26 cellular contexts compared by ENCODE assay signal in the genomic region with DNA sequence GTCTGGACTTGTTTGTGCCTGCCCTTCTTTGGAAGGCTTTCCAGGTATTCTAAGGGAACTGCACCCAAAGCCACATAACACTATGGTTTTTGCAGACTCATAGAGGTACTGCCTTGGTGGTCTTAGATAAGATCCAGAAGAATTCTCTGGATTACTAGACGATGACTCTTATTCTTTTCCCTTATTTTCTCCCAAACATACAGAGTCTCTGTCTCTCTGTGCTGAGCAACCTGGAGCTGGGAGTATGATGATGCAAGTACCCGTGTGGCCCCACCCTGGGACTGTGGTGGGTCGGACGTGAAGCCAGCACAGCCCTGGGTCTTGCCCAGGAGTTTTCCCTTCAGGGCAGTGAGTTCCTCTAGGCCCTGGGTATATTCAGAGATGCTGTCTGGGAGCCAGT.
A peak's percentile ranks its signal among the peaks of the same experiment; 100 is the strongest.
DNase-seq lines count a peak whose midpoint lies in the region; ATAC-seq, FAIRE-seq and TF ChIP-seq lines count a peak whose summit lies in the region.
"Had no signal": no experiment of that assay in that cellular context is flagged by ENCODE, and none has a peak within 500 bp of the region (broad histone marks: within the 10 kb centered on the region; RNA-seq: fewer than 3 reads in every experiment).

No MANE protein-coding gene starts in this region.

- no peaks in the 10 kb centered on the region for H3K4me1 Mint-ChIP-seq in mesothelial cell of epicardium
- H3K4me1 Mint-ChIP-seq: CD14-positive monocyte; CD8-positive, alpha-beta memory T cell had no signal

- DNase-seq in HT1080 (ENCODE audit: low read depth) (peak; percentile 2), RWPE2 (ENCODE audit: low spot score) (peak; percentile 55), bronchial epithelial cell (ENCODE audit: low read depth) (peak; percentile 5), islet precursor cell (peak; percentile 79), SKM-1 (lab: John Stamatoyannopoulos, UW; ENCODE audit: unreplicated experiment) (no peak), iPS-NIHi7 (ENCODE audit: extremely low spot score) (no peak), mesothelial cell of epicardium (ENCODE audit: low spot score in 2 of 2, unreplicated experiment in 2 of 2) (no peak)
- DNase-seq: 8988T; ACHN; AML-193; BE2C; CD4-positive, alpha-beta T cell; CD8-positive, alpha-beta memory T cell; DMS53; DMS79 treated with DMSO at 0.1 percent for 48 hours; GF-D8; GOT3; HFFc6 had no signal

- H3K27me3 ChIP-seq in RWPE2 (ENCODE audit: insufficient read depth, poor library complexity, severe bottlenecking) (no peaks in the 10 kb centered on the region), bronchial epithelial cell (ENCODE audit: control insufficient read depth, insufficient read depth, low read length) (no peaks in the 10 kb centered on the region)
- H3K27me3 ChIP-seq: BE2C; BLaER1 treated with 17β-estradiol and CSF1 and Interleukin-3, amounts not matched to agents 10 nM and 100 nM had no signal

- H3K4me3 Mint-ChIP-seq in mesothelial cell of epicardium = no peak overlapping the region
- H3K4me3 Mint-ChIP-seq: CD14-positive monocyte; CD4-positive, alpha-beta T cell; CD8-positive, alpha-beta memory T cell; HFFc6 had no signal

- H3K27ac ChIP-seq in RWPE2 (ENCODE audit: poor library complexity, severe bottlenecking) = peak overlapping the region; percentile 59
- H3K27ac ChIP-seq: A549; BLaER1 treated with 17β-estradiol and CSF1 and Interleukin-3, amounts not matched to agents 10 nM and 100 nM had no signal

- H3K9me3 Mint-ChIP-seq in mesothelial cell of epicardium = peaks cover 28% of the 10 kb centered on the region

- H3K36me3 ChIP-seq in RWPE2 (ENCODE audit: low read depth) (no peaks in the 10 kb centered on the region), bronchial epithelial cell (ENCODE audit: control insufficient read depth, insufficient read depth, low read length) (no peaks in the 10 kb centered on the region)
- H3K36me3 ChIP-seq: BE2C; BLaER1 treated with 17β-estradiol and CSF1 and Interleukin-3, amounts not matched to agents 10 nM and 100 nM; HAP-1 had no signal

- H3K27ac Mint-ChIP-seq in mesothelial cell of epicardium = no peak overlapping the region
- H3K27ac Mint-ChIP-seq: CD14-positive monocyte; CD4-positive, alpha-beta T cell; CD8-positive, alpha-beta memory T cell; HFFc6 had no signal

- H3K27me3 Mint-ChIP-seq in mesothelial cell of epicardium (ENCODE audit: low read depth) = no peaks in the 10 kb centered on the region
- H3K27me3 Mint-ChIP-seq: CD4-positive, alpha-beta T cell; CD8-positive, alpha-beta memory T cell had no signal

- no peak for FAIRE-seq in bronchial epithelial cell (lab: Jason Lieb, UNC)
- FAIRE-seq: A549, GM12891, GM18507, H54 had no signal

- H3K4me3 ChIP-seq in RWPE2 (ENCODE audit: severe bottlenecking) (no peak overlapping the region), bronchial epithelial cell (ENCODE audit: low read depth, low read length) (no peak overlapping the region)
- H3K4me3 ChIP-seq: A549; BLaER1 treated with 17β-estradiol and CSF1 and Interleukin-3, amounts not matched to agents 10 nM and 100 nM; HAP-1 had no signal

- TF ChIP-seq CTCF in RWPE2 (IDR thresholded peaks at IDR 0.05; ENCODE audit: poor library complexity, severe bottlenecking) (no peak), bronchial epithelial cell (IDR thresholded peaks at IDR 0.05; ENCODE audit: insufficient read depth, low read length, severe bottlenecking) (no peak), mesothelial cell of epicardium (IDR thresholded peaks at IDR 0.05; ENCODE audit: unreplicated experiment) (no peak)

- no peaks in the 10 kb centered on the region for H3K36me3 Mint-ChIP-seq in mesothelial cell of epicardium
- H3K36me3 Mint-ChIP-seq: CD14-positive monocyte; CD8-positive, alpha-beta memory T cell had no signal

- H3K9me3 ChIP-seq in RWPE2 (ENCODE audit: severe bottlenecking) = no peaks in the 10 kb centered on the region
- H3K9me3 ChIP-seq: A549, BE2C, HAP-1 had no signal

- ATAC-seq in RWPE2 (ENCODE audit: low read depth) (peak; percentile 85), GM21423 (IDR thresholded peaks at IDR 0.05; ENCODE audit: unreplicated experiment) (no peak)
- ATAC-seq: A549 had no signal

- H3K4me1 ChIP-seq in RWPE2 (ENCODE audit: insufficient read depth, poor library complexity, severe bottlenecking) = peaks cover 8% of the 10 kb centered on the region
- H3K4me1 ChIP-seq: A549; BE2C; BLaER1 treated with 17β-estradiol and CSF1 and Interleukin-3, amounts not matched to agents 10 nM and 100 nM had no signal

Comparison
In these comparisons a context has a peak if more than half of its experiments do, and no peak if none do; other contexts are left out.
1. DNase-seq: peak in HT1080 (single experiment), RWPE2 (single experiment), bronchial epithelial cell (single experiment) and islet precursor cell (single experiment); none in SKM-1 (single experiment), iPS-NIHi7 (single experiment) and mesothelial cell of epicardium (0 of 2).